ENCODE assay signal across 24 cellular contexts in the genomic region with DNA sequence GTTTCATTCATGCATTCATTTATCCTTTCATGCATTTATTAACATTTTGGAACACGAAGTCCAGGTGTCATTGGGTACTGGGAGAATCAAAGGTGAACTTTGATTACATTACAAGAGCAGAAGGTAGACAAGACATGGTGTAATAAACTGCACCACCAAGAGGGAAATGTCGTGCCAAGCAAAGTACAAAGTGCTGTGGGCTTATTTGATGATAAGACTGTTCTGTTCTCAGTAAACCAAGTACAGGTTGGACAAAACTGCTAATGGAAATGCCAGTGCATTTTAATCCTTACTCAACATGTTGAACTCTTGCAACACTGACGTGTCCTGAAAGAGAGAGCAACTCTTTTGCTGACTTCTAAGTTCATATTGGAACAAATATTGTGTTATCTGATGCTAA.
"Had no signal": no experiment of that assay in that cellular context is flagged by ENCODE, and none has a peak within 500 bp of the region (broad histone marks: within the 10 kb centered on the region; RNA-seq: fewer than 3 reads in every experiment).

No MANE protein-coding gene starts in this region.

- H3K36me3 ChIP-seq: brain microvascular endothelial cell had no signal

- H3K27me3 ChIP-seq: brain microvascular endothelial cell had no signal

- H3K4me3 Mint-ChIP-seq: activated CD8-positive, alpha-beta memory T cell treated with anti-CD3 and anti-CD28 coated beads, Interleukin-2, amount 10 ng/mL, durations not matched to agents 7 days and 5 days; activated T-cell treated with anti-CD3 and anti-CD28 coated beads, Interleukin-2, amount 50 U/mL, for 24 hours; T-helper 17 cell; WTC11 had no signal

- DNase-seq: activated CD4-positive, alpha-beta T cell treated with anti-CD3 and anti-CD28 coated beads for 48 hours; activated CD4-positive, alpha-beta T cell treated with anti-CD3 and anti-CD28 coated beads, Interleukin-2, amount 50 U/mL, for 48 hours; activated CD4-positive, CD25-positive, alpha-beta regulatory T cell treated with anti-CD3 and anti-CD28 coated beads, Interleukin-2, amount 50 U/mL, for 72 hours; activated CD8-positive, alpha-beta memory T cell treated with anti-CD3 and anti-CD28 coated beads, Interleukin-2, amount 10 ng/mL, durations not matched to agents 7 days and 5 days; activated effector memory CD4-positive, alpha-beta T cell treated with anti-CD3 and anti-CD28 coated beads, Interleukin-2, amount 50 U/mL, for 16 hours; activated naive CD4-positive, alpha-beta T cell treated with Interleukin-2 at 50 U/mL for 16 hours; activated T-cell treated with anti-CD3 and anti-CD28 coated beads, Interleukin-2, amount 50 U/mL, for 24 hours; brain microvascular endothelial cell; Karpas-422; MM.1S; NCI-H1105; NCI-H1436; NCI-H1694 treated with DMSO at 0.1 percent for 48 hours; NCI-H2029 treated with DMSO at 0.1 percent for 48 hours; NCI-H345; NCI-H510A; NCI-H526 treated with DMSO at 0.1 percent for 48 hours; NCI-H82; SIG-M5; T-helper 17 cell; T-helper 9 cell had no signal

- H3K27ac Mint-ChIP-seq: activated CD8-positive, alpha-beta memory T cell treated with anti-CD3 and anti-CD28 coated beads, Interleukin-2, amount 10 ng/mL, durations not matched to agents 7 days and 5 days; activated naive CD4-positive, alpha-beta T cell treated with anti-CD3 and anti-CD28 coated beads, Interleukin-2, amount 50 U/mL, for 72 hours; activated T-cell treated with anti-CD3 and anti-CD28 coated beads, Interleukin-2, amount 50 U/mL, for 24 hours; T-helper 17 cell; WTC11 had no signal

- ATAC-seq: activated CD8-positive, alpha-beta memory T cell treated with anti-CD3 and anti-CD28 coated beads, Interleukin-2, amount 10 ng/mL, durations not matched to agents 7 days and 5 days; activated naive CD4-positive, alpha-beta T cell treated with anti-CD3 and anti-CD28 coated beads, Interleukin-2, amount 50 U/mL, for 72 hours; T-helper 17 cell; WTC11 had no signal

- H3K36me3 Mint-ChIP-seq: activated CD8-positive, alpha-beta memory T cell treated with anti-CD3 and anti-CD28 coated beads, Interleukin-2, amount 10 ng/mL, durations not matched to agents 7 days and 5 days; activated naive CD4-positive, alpha-beta T cell treated with anti-CD3 and anti-CD28 coated beads, Interleukin-2, amount 50 U/mL, for 72 hours; WTC11 had no signal

- H3K27ac ChIP-seq: brain microvascular endothelial cell, PC-9 had no signal

- H3K27me3 Mint-ChIP-seq: activated CD8-positive, alpha-beta memory T cell treated with anti-CD3 and anti-CD28 coated beads, Interleukin-2, amount 10 ng/mL, durations not matched to agents 7 days and 5 days; activated T-cell treated with anti-CD3 and anti-CD28 coated beads, Interleukin-2, amount 50 U/mL, for 24 hours; T-helper 17 cell had no signal

- H3K4me3 ChIP-seq: PC-9 had no signal

- H3K9me3 Mint-ChIP-seq: activated naive CD4-positive, alpha-beta T cell treated with anti-CD3 and anti-CD28 coated beads, Interleukin-2, amount 50 U/mL, for 72 hours; activated T-cell treated with anti-CD3 and anti-CD28 coated beads, Interleukin-2, amount 50 U/mL, for 24 hours; WTC11 had no signal

- H3K4me1 Mint-ChIP-seq: activated CD8-positive, alpha-beta memory T cell treated with anti-CD3 and anti-CD28 coated beads, Interleukin-2, amount 10 ng/mL, durations not matched to agents 7 days and 5 days; WTC11 had no signal
